Comparison of ENCODE assay signal across 26 cellular contexts in genomic region chr9:96436456-96437126, GRCh38.
"Had no signal": no experiment of that assay in that cellular context is flagged by ENCODE, and none has a peak within 500 bp of the region (broad histone marks: within the 10 kb centered on the region; RNA-seq: fewer than 3 reads in every experiment).

No MANE protein-coding gene starts in this region.

- H3K4me3 ChIP-seq: gastrocnemius medialis, lung, ovary, psoas muscle, skin epidermis, spleen, transverse colon, upper lobe of right lung, uterus had no signal

- DNase-seq: effector CD8-positive, alpha-beta T cell; endodermal cell; foreskin fibroblast; gastrocnemius medialis; nucleus accumbens; ovary; posterior cingulate gyrus; psoas muscle; spleen; stimulated activated CD4-positive, alpha-beta T cell treated with anti-CD3 and anti-CD28 coated beads, Interleukin-4, amount 100 ng/mL, for 4 hours; stimulated activated naive B cell treated with anti-CD40 and anti-IgM and Interleukin-4, amounts not matched to agents 10 μg/mL and 1 μg/mL and 100 μg/mL, for 72 hours; transverse colon; upper lobe of right lung; uterus had no signal

- H3K9me3 ChIP-seq: gastrocnemius medialis, ovary, psoas muscle, spleen, transverse colon, upper lobe of right lung, uterus had no signal

- H3K4me1 ChIP-seq: gastrocnemius medialis, psoas muscle, spleen, transverse colon, upper lobe of right lung, uterus had no signal

- H3K36me3 ChIP-seq: gastrocnemius medialis, ovary, spleen, transverse colon, upper lobe of right lung, uterus had no signal

- H3K27me3 ChIP-seq: gastrocnemius medialis, ovary, spleen, transverse colon, upper lobe of right lung, uterus had no signal

- H3K9me3 Mint-ChIP-seq: dendritic cell treated with granulocyte-macrophage colony-stimulating factor and Interleukin-4, amounts not matched to agents 40 ng/mL and 50 ng/mL, for 4 days; endodermal cell; memory B cell; natural killer cell treated with Interleukin-12 subunit alpha and Interleukin-12 subunit beta and Interleukin-15 and Interleukin-18, amount 100 ng/mL, for 72 hours; neural crest cell; stimulated activated naive B cell treated with anti-CD40 and anti-IgM and Interleukin-4, amounts not matched to agents 10 μg/mL and 1 μg/mL and 100 μg/mL, for 72 hours; stimulated activated naive CD8-positive, alpha-beta T cell treated with anti-CD3 and anti-CD28 coated beads, Interleukin-15, Interleukin-2, amounts not matched to agents 100 ng/mL and 50 ng/mL, for 24 hours had no signal

- H3K27me3 Mint-ChIP-seq: memory B cell had no signal

- ATAC-seq: esophagus mucosa; gastrocnemius medialis; psoas muscle; right cardiac atrium; stimulated activated naive B cell treated with anti-CD40 and anti-IgM and Interleukin-4, amounts not matched to agents 10 μg/mL and 1 μg/mL and 100 μg/mL, for 72 hours; upper lobe of right lung had no signal

- H3K27ac Mint-ChIP-seq: dendritic cell treated with granulocyte-macrophage colony-stimulating factor and Interleukin-4, amounts not matched to agents 40 ng/mL and 50 ng/mL, for 4 days; endodermal cell; memory B cell; stimulated activated naive B cell treated with anti-CD40 and anti-IgM and Interleukin-4, amounts not matched to agents 10 μg/mL and 1 μg/mL and 100 μg/mL, for 72 hours; stimulated activated naive CD8-positive, alpha-beta T cell treated with anti-CD3 and anti-CD28 coated beads, Interleukin-15, Interleukin-2, amounts not matched to agents 100 ng/mL and 50 ng/mL, for 24 hours had no signal

- H3K27ac ChIP-seq: epithelial cell of prostate, gastrocnemius medialis, ovary, psoas muscle, skin epidermis, spleen, transverse colon, upper lobe of right lung, uterus had no signal

- H3K36me3 Mint-ChIP-seq: memory B cell; natural killer cell treated with Interleukin-12 subunit alpha and Interleukin-12 subunit beta and Interleukin-15 and Interleukin-18, amount 100 ng/mL, for 72 hours had no signal

- H3K4me1 Mint-ChIP-seq: endodermal cell; memory B cell; neural crest cell; stimulated activated naive B cell treated with anti-CD40 and anti-IgM and Interleukin-4, amounts not matched to agents 10 μg/mL and 1 μg/mL and 100 μg/mL, for 72 hours had no signal

- FAIRE-seq: colon, keratinocyte had no signal

- H3K4me3 Mint-ChIP-seq: dendritic cell treated with granulocyte-macrophage colony-stimulating factor and Interleukin-4, amounts not matched to agents 40 ng/mL and 50 ng/mL, for 4 days; endodermal cell; memory B cell; natural killer cell treated with Interleukin-12 subunit alpha and Interleukin-12 subunit beta and Interleukin-15 and Interleukin-18, amount 100 ng/mL, for 72 hours; neural crest cell; stimulated activated naive B cell treated with anti-CD40 and anti-IgM and Interleukin-4, amounts not matched to agents 10 μg/mL and 1 μg/mL and 100 μg/mL, for 72 hours; stimulated activated naive CD8-positive, alpha-beta T cell treated with anti-CD3 and anti-CD28 coated beads, Interleukin-15, Interleukin-2, amounts not matched to agents 100 ng/mL and 50 ng/mL, for 24 hours had no signal
